1 cellular context compared by ENCODE assay signal in the genomic region with DNA sequence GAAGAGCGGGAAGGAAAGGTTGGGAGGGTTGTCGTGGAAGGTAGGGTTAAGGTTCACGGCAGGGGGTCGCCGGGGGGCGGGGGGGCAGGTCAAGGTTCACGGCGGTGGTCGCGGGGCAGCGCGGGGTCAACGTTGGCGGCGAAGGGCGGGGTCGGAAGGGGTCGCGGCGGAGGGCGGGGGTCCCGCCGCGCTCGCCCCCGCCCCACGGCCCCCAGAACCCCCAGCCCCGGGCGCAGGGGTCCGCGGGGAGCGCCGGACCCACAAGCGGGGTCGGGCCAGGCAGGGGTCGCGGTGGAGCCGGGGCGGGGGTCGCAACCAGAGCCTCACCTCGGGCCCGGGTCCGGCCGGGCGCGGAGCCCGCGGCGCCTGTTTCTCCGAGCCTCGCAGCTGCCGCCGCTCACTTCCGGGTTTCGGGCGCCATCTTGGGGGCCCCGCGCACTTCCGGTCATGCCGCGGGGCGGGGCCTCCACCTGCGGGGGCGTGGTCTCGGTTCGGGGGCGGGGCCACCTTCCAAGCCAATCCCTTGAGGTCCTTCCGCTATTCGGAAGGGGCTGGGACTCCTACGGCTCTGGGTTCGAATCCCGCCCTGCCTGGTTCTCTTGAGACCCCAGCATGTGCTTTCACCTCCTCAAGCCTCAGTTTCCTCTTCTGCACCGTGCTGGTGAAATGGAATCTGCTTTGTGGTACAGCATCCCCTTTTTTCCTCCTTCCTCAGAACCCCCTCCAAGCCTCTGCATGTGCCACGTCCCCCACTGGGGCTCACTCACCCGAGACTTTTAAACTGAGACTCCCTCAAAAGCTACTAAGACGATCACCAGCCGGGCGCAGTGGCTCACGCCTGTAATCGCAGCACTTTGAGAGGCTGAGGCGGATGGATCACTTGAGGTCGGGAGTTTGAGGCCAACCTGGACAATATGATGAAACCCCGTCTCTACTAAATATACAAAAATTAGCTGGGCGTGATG.
A peak's percentile ranks its signal among the peaks of the same experiment; 100 is the strongest.
TF ChIP-seq lines count a peak whose summit lies in the region.

A gene with protein sequence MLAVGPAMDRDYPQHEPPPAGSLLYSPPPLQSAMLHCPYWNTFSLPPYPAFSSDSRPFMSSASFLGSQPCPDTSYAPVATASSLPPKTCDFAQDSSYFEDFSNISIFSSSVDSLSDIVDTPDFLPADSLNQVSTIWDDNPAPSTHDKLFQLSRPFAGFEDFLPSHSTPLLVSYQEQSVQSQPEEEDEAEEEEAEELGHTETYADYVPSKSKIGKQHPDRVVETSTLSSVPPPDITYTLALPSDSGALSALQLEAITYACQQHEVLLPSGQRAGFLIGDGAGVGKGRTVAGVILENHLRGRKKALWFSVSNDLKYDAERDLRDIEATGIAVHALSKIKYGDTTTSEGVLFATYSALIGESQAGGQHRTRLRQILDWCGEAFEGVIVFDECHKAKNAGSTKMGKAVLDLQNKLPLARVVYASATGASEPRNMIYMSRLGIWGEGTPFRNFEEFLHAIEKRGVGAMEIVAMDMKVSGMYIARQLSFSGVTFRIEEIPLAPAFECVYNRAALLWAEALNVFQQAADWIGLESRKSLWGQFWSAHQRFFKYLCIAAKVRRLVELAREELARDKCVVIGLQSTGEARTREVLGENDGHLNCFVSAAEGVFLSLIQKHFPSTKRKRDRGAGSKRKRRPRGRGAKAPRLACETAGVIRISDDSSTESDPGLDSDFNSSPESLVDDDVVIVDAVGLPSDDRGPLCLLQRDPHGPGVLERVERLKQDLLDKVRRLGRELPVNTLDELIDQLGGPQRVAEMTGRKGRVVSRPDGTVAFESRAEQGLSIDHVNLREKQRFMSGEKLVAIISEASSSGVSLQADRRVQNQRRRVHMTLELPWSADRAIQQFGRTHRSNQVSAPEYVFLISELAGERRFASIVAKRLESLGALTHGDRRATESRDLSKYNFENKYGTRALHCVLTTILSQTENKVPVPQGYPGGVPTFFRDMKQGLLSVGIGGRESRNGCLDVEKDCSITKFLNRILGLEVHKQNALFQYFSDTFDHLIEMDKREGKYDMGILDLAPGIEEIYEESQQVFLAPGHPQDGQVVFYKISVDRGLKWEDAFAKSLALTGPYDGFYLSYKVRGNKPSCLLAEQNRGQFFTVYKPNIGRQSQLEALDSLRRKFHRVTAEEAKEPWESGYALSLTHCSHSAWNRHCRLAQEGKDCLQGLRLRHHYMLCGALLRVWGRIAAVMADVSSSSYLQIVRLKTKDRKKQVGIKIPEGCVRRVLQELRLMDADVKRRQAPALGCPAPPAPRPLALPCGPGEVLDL (N-terminal part only) (minus strand): TSS at position 424 of the 965 bp plus-strand sequence. CDS start 19,992 bp downstream, outside the sequence.

TF ChIP-seq in HepG2, 621 proteins besides CTCF, POLR2A, EP300 and RAD21 (continued from another document and continues in another):
- peak; percentile 42; the same call in 1 of the 2 replicates for TF ChIP-seq MED1 (CRISPR knock-in tag; IDR thresholded peaks at IDR 0.05)
- TF ChIP-seq, protein P1, sequence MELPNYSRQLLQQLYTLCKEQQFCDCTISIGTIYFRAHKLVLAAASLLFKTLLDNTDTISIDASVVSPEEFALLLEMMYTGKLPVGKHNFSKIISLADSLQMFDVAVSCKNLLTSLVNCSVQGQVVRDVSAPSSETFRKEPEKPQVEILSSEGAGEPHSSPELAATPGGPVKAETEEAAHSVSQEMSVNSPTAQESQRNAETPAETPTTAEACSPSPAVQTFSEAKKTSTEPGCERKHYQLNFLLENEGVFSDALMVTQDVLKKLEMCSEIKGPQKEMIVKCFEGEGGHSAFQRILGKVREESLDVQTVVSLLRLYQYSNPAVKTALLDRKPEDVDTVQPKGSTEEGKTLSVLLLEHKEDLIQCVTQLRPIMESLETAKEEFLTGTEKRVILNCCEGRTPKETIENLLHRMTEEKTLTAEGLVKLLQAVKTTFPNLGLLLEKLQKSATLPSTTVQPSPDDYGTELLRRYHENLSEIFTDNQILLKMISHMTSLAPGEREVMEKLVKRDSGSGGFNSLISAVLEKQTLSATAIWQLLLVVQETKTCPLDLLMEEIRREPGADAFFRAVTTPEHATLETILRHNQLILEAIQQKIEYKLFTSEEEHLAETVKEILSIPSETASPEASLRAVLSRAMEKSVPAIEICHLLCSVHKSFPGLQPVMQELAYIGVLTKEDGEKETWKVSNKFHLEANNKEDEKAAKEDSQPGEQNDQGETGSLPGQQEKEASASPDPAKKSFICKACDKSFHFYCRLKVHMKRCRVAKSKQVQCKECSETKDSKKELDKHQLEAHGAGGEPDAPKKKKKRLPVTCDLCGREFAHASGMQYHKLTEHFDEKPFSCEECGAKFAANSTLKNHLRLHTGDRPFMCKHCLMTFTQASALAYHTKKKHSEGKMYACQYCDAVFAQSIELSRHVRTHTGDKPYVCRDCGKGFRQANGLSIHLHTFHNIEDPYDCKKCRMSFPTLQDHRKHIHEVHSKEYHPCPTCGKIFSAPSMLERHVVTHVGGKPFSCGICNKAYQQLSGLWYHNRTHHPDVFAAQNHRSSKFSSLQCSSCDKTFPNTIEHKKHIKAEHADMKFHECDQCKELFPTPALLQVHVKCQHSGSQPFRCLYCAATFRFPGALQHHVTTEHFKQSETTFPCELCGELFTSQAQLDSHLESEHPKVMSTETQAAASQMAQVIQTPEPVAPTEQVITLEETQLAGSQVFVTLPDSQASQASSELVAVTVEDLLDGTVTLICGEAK (IDR thresholded peaks at IDR 0.05), result 0 out of 2 replicates have a peak, but pooled peaks have one; percentile 18
- TF ChIP-seq, protein P1 (CRISPR knock-in tag; IDR thresholded peaks at IDR 0.05), result no peak
- 0 out of 2 replicates have a peak, but pooled peaks have one; percentile 28 for TF ChIP-seq KDM2A (CRISPR knock-in tag; IDR thresholded peaks at IDR 0.05; ENCODE audit: borderline replicate concordance, low read depth)
- peak; percentile 58; the same call in 1 of the 2 replicates for TF ChIP-seq DR1 (CRISPR knock-in tag; IDR thresholded peaks at IDR 0.05)
- TF ChIP-seq PPARG (CRISPR knock-in tag; conservative IDR thresholded peaks at IDR 0.05), result 0 out of 2 replicates have a peak, but pooled peaks have one; percentile 12
- no peak for TF ChIP-seq ARHGAP35 (CRISPR knock-in tag; IDR thresholded peaks at IDR 0.05; ENCODE audit: borderline replicate concordance)
- 0 out of 2 replicates have a peak, but pooled peaks have one; percentile 25 for TF ChIP-seq ZNF501 (CRISPR knock-in tag; IDR thresholded peaks at IDR 0.05)
- 0 out of 2 replicates have a peak, but pooled peaks have one; percentile 37 for TF ChIP-seq KDM3A (CRISPR knock-in tag; IDR thresholded peaks at IDR 0.05; ENCODE audit: low read depth)
- no peak for TF ChIP-seq ZNF605 (CRISPR knock-in tag; IDR thresholded peaks at IDR 0.05)
- peak; percentile 40 for TF ChIP-seq AGO1 (IDR thresholded peaks at IDR 0.05; ENCODE audit: low read depth, low read length, poor library complexity, severe bottlenecking)
- peak; percentile 98 for TF ChIP-seq YY1 (IDR thresholded peaks at IDR 0.05; ENCODE audit: insufficient read depth, insufficient replicate concordance, low read depth, low read length)
- TF ChIP-seq NCOA5 (CRISPR knock-in tag; IDR thresholded peaks at IDR 0.05), result no peak
- TF ChIP-seq HES4 (CRISPR knock-in tag; IDR thresholded peaks at IDR 0.05; ENCODE audit: borderline replicate concordance), result peak; percentile 26; the same call in 1 of the 2 replicates
- TF ChIP-seq, protein P2, sequence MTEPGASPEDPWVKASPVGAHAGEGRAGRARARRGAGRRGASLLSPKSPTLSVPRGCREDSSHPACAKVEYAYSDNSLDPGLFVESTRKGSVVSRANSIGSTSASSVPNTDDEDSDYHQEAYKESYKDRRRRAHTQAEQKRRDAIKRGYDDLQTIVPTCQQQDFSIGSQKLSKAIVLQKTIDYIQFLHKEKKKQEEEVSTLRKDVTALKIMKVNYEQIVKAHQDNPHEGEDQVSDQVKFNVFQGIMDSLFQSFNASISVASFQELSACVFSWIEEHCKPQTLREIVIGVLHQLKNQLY (CRISPR knock-in tag; IDR thresholded peaks at IDR 0.05), result 0 out of 2 replicates have a peak, but pooled peaks have one; percentile 12
- TF ChIP-seq TBX2 (CRISPR knock-in tag; IDR thresholded peaks at IDR 0.05; ENCODE audit: borderline replicate concordance), result peak; percentile 46; the same call in 1 of the 2 replicates
- TF ChIP-seq, protein P3, sequence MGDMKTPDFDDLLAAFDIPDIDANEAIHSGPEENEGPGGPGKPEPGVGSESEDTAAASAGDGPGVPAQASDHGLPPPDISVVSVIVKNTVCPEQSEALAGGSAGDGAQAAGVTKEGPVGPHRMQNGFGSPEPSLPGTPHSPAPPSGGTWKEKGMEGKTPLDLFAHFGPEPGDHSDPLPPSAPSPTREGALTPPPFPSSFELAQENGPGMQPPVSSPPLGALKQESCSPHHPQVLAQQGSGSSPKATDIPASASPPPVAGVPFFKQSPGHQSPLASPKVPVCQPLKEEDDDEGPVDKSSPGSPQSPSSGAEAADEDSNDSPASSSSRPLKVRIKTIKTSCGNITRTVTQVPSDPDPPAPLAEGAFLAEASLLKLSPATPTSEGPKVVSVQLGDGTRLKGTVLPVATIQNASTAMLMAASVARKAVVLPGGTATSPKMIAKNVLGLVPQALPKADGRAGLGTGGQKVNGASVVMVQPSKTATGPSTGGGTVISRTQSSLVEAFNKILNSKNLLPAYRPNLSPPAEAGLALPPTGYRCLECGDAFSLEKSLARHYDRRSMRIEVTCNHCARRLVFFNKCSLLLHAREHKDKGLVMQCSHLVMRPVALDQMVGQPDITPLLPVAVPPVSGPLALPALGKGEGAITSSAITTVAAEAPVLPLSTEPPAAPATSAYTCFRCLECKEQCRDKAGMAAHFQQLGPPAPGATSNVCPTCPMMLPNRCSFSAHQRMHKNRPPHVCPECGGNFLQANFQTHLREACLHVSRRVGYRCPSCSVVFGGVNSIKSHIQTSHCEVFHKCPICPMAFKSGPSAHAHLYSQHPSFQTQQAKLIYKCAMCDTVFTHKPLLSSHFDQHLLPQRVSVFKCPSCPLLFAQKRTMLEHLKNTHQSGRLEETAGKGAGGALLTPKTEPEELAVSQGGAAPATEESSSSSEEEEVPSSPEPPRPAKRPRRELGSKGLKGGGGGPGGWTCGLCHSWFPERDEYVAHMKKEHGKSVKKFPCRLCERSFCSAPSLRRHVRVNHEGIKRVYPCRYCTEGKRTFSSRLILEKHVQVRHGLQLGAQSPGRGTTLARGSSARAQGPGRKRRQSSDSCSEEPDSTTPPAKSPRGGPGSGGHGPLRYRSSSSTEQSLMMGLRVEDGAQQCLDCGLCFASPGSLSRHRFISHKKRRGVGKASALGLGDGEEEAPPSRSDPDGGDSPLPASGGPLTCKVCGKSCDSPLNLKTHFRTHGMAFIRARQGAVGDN (CRISPR knock-in tag; IDR thresholded peaks at IDR 0.05), result peak; percentile 79
- TF ChIP-seq NKX3-1 (CRISPR knock-in tag; IDR thresholded peaks at IDR 0.05), result peak; percentile 54; the same call in 1 of the 2 replicates
- peak; percentile 46; the same call in 1 of the 2 replicates for TF ChIP-seq POLR2AphosphoS5 (IDR thresholded peaks at IDR 0.05; ENCODE audit: low read depth, low read length)
- no peak for TF ChIP-seq SPEN (CRISPR knock-in tag; IDR thresholded peaks at IDR 0.05; ENCODE audit: low read depth)
- peak; percentile 84 for TF ChIP-seq POLR2G (IDR thresholded peaks at IDR 0.05; ENCODE audit: low read depth, low read length)
- TF ChIP-seq AKAP8 (CRISPR knock-in tag; IDR thresholded peaks at IDR 0.05), result peak; percentile 75
- TF ChIP-seq IRF2 (CRISPR knock-in tag; IDR thresholded peaks at IDR 0.05), result 0 out of 2 replicates have a peak, but pooled peaks have one; percentile 33
- 0 out of 2 replicates have a peak, but pooled peaks have one; percentile 35 for TF ChIP-seq ZNF792 (CRISPR knock-in tag; IDR thresholded peaks at IDR 0.05)
- TF ChIP-seq, protein P4, sequence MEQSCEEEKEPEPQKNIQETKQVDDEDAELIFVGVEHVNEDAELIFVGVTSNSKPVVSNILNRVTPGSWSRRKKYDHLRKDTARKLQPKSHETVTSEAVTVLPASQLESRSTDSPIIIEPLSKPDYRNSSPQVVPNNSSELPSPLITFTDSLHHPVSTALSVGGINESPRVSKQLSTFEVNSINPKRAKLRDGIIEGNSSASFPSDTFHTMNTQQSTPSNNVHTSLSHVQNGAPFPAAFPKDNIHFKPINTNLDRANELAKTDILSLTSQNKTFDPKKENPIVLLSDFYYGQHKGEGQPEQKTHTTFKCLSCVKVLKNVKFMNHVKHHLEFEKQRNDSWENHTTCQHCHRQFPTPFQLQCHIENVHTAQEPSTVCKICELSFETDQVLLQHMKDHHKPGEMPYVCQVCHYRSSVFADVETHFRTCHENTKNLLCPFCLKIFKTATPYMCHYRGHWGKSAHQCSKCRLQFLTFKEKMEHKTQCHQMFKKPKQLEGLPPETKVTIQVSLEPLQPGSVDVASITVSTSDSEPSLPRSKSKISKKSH (CRISPR knock-in tag; IDR thresholded peaks at IDR 0.05; ENCODE audit: borderline replicate concordance), result peak; percentile 33; the same call in 1 of the 2 replicates
- TF ChIP-seq, protein P5, sequence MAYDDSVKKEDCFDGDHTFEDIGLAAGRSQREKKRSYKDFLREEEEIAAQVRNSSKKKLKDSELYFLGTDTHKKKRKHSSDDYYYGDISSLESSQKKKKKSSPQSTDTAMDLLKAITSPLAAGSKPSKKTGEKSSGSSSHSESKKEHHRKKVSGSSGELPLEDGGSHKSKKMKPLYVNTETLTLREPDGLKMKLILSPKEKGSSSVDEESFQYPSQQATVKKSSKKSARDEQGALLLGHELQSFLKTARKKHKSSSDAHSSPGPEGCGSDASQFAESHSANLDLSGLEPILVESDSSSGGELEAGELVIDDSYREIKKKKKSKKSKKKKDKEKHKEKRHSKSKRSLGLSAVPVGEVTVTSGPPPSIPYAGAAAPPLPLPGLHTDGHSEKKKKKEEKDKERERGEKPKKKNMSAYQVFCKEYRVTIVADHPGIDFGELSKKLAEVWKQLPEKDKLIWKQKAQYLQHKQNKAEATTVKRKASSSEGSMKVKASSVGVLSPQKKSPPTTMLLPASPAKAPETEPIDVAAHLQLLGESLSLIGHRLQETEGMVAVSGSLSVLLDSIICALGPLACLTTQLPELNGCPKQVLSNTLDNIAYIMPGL (CRISPR knock-in tag; IDR thresholded peaks at IDR 0.05; ENCODE audit: borderline replicate concordance in 1 of 2, low read depth in 1 of 2), result 0 out of 4 replicates have a peak, but pooled peaks of 1 of the 2 experiments have one; percentile 44
